In the genomic region with DNA sequence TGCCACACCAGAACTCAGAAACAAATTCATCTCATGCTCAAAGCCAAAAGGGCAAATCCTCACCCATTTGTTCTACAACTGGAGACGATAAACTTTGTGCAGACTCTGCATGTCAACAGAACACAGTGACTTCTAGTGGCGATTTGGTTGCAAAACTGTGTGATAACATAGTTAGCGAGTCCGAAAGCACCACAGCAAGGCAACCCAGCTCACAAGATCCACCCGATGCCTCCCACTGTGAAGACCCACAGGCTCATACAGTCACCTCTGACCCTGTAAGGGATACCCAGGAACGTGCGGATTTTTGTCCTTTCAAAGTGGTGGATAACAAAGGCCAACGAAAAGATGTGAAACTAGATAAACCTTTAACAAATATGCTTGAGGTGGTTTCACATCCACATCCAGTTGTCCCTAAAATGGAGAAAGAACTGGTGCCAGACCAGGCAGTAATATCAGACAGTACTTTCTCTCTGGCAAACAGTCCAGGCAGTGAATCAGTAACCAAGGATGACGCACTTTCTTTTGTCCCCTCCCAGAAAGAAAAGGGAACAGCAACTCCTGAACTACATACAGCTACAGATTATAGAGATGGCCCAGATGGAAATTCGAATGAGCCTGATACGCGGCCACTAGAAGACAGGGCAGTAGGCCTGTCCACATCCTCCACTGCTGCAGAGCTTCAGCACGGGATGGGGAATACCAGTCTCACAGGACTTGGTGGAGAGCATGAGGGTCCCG, we compare ENCODE assay signal across 9 cellular contexts.
DNase-seq lines count a peak whose midpoint lies in the region; ATAC-seq and TF ChIP-seq lines count a peak whose summit lies in the region.
"Had no signal": no experiment of that assay in that cellular context is flagged by ENCODE, and none has a peak within 500 bp of the region (broad histone marks: within the 10 kb centered on the region; RNA-seq: fewer than 3 reads in every experiment).

No MANE protein-coding gene starts in this region.

- H3K27ac ChIP-seq in liver (ENCODE audit: low read depth in 1 of 2, low read length in 2 of 2): peak overlapping the region; percentile 89 to 93
- peak overlapping the region; percentile 98 for H3K27ac ChIP-seq in thymus (ENCODE audit: low read depth)
- H3K27ac ChIP-seq: PC-9 had no signal

- H3K36me3 ChIP-seq in liver (ENCODE audit: control insufficient read depth in 4 of 4, insufficient read depth in 3 of 4, low read depth in 1 of 4, low read length in 3 of 4) (peaks cover 0 to 2% (median 0%) of the 10 kb centered on the region in 4 donors), thymus (ENCODE audit: control insufficient read depth, insufficient read depth) (peaks cover 19% of the 10 kb centered on the region)

- peak overlapping the region; percentile 98 for H3K27ac Mint-ChIP-seq in T-helper 1 cell treated with Interleukin-12 subunit alpha and Interleukin-12 subunit beta and Interleukin-4 antibody, amounts not matched to agents 30 μg/mL and 1 μg/mL, for 36 hours
- H3K27ac Mint-ChIP-seq in activated naive CD8-positive, alpha-beta T cell treated with anti-CD3 and anti-CD28 coated beads, Interleukin-2, amount 50 U/mL, for 24 hours: peak overlapping the region; percentile 86

- no peaks in the 10 kb centered on the region for H3K9me3 Mint-ChIP-seq in T-helper 1 cell treated with Interleukin-12 subunit alpha and Interleukin-12 subunit beta and Interleukin-4 antibody, amounts not matched to agents 30 μg/mL and 1 μg/mL, for 36 hours
- no peaks in the 10 kb centered on the region for H3K9me3 Mint-ChIP-seq in activated naive CD8-positive, alpha-beta T cell treated with anti-CD3 and anti-CD28 coated beads, Interleukin-2, amount 50 U/mL, for 24 hours

- no peaks in the 10 kb centered on the region for H3K9me3 ChIP-seq in liver (ENCODE audit: control insufficient read depth in 4 of 4, low read length in 3 of 4)
- no peaks in the 10 kb centered on the region for H3K9me3 ChIP-seq in thymus (ENCODE audit: control insufficient read depth)

- peak; percentile 30 to 37 for TF ChIP-seq RAD21 in liver (IDR thresholded peaks at IDR 0.05)

- TF ChIP-seq CTCF in liver (IDR thresholded peaks at IDR 0.05; ENCODE audit: low read depth, low read length, missing input control): peak; percentile 18

- H3K4me1 Mint-ChIP-seq in T-helper 1 cell treated with Interleukin-12 subunit alpha and Interleukin-12 subunit beta and Interleukin-4 antibody, amounts not matched to agents 30 μg/mL and 1 μg/mL, for 36 hours (ENCODE audit: low read depth): peaks cover 57% of the 10 kb centered on the region
- peaks cover 64% of the 10 kb centered on the region for H3K4me1 Mint-ChIP-seq in activated naive CD8-positive, alpha-beta T cell treated with anti-CD3 and anti-CD28 coated beads, Interleukin-2, amount 50 U/mL, for 24 hours

- DNase-seq in T-helper 1 cell (no peak), NCI-H1048 (lab: John Stamatoyannopoulos, UW) (no peak), hippocampal formation (lab: John Stamatoyannopoulos, UW) (no peak)
- DNase-seq in activated naive CD8-positive, alpha-beta T cell treated with anti-CD3 and anti-CD28 coated beads, Interleukin-2, amount 50 U/mL, for 24 hours: no peak

- peak overlapping the region; percentile 69 to 89 for H3K9ac ChIP-seq in liver (ENCODE audit: low read depth in 1 of 2, low read length in 2 of 2)

- H3K4me3 ChIP-seq in liver (ENCODE audit: low read depth in 1 of 3, low read length in 3 of 3) (peak overlapping the region; percentile 52 to 78 (median 52)), thymus (ENCODE audit: low read length) (no peak overlapping the region)
- H3K4me3 ChIP-seq: PC-9 had no signal

- 21% methylated on average over 14 of the region's 14 CpGs for WGBS in liver
- WGBS in thymus: 87% methylated on average over 14 of the region's 14 CpGs

- no peak for ATAC-seq in activated naive CD8-positive, alpha-beta T cell treated with anti-CD3 and anti-CD28 coated beads, Interleukin-2, amount 50 U/mL, for 24 hours
- no peak for ATAC-seq in GM19467 (IDR thresholded peaks at IDR 0.05; ENCODE audit: unreplicated experiment)

- no peaks in the 10 kb centered on the region for H3K27me3 ChIP-seq in liver (ENCODE audit: control insufficient read depth in 4 of 4, insufficient read depth in 4 of 4, low read length in 3 of 4)
- no peaks in the 10 kb centered on the region for H3K27me3 ChIP-seq in thymus (ENCODE audit: control insufficient read depth, insufficient read depth)

- H3K4me1 ChIP-seq in liver (ENCODE audit: control insufficient read depth in 4 of 4, insufficient read depth in 4 of 4, low read length in 3 of 4) (peaks cover 1 to 61% (median 32%) of the 10 kb centered on the region in 4 donors), thymus (ENCODE audit: control insufficient read depth, insufficient read depth, low read length) (peaks cover 40% of the 10 kb centered on the region)

- no peaks in the 10 kb centered on the region for H3K27me3 Mint-ChIP-seq in T-helper 1 cell treated with Interleukin-12 subunit alpha and Interleukin-12 subunit beta and Interleukin-4 antibody, amounts not matched to agents 30 μg/mL and 1 μg/mL, for 36 hours (ENCODE audit: low read depth)
- no peaks in the 10 kb centered on the region for H3K27me3 Mint-ChIP-seq in activated naive CD8-positive, alpha-beta T cell treated with anti-CD3 and anti-CD28 coated beads, Interleukin-2, amount 50 U/mL, for 24 hours

- peaks cover 45% of the 10 kb centered on the region for H3K36me3 Mint-ChIP-seq in T-helper 1 cell treated with Interleukin-12 subunit alpha and Interleukin-12 subunit beta and Interleukin-4 antibody, amounts not matched to agents 30 μg/mL and 1 μg/mL, for 36 hours (ENCODE audit: low read depth)
- peaks cover 47% of the 10 kb centered on the region for H3K36me3 Mint-ChIP-seq in activated naive CD8-positive, alpha-beta T cell treated with anti-CD3 and anti-CD28 coated beads, Interleukin-2, amount 50 U/mL, for 24 hours (ENCODE audit: low read depth)

- peak overlapping the region; percentile 80 for H3K4me3 Mint-ChIP-seq in T-helper 1 cell treated with Interleukin-12 subunit alpha and Interleukin-12 subunit beta and Interleukin-4 antibody, amounts not matched to agents 30 μg/mL and 1 μg/mL, for 36 hours
- H3K4me3 Mint-ChIP-seq in activated naive CD8-positive, alpha-beta T cell treated with anti-CD3 and anti-CD28 coated beads, Interleukin-2, amount 50 U/mL, for 24 hours: no peak overlapping the region

TF ChIP-seq in liver, 16 proteins besides CTCF, POLR2A, EP300 and RAD21 (continues in another document):
- TF ChIP-seq HNF4A (conservative IDR thresholded peaks at IDR 0.05) (peak; percentile 51 to 54), SP1 (IDR thresholded peaks at IDR 0.05) (peak; percentile 75), GABPA (IDR thresholded peaks at IDR 0.05 in 1 of 2, conservative IDR thresholded peaks at IDR 0.05 in 1 of 2) (no peak), RXRA (IDR thresholded peaks at IDR 0.05) (peak in 1 of 2 donors; percentile 64), EGR1 (IDR thresholded peaks at IDR 0.05; ENCODE audit: low read depth in 2 of 2) (no peak), FOXA2 (IDR thresholded peaks at IDR 0.05) (no peak), JUND (IDR thresholded peaks at IDR 0.05) (peak; percentile 59 to 75), FOXA1 (IDR thresholded peaks at IDR 0.05) (peak; percentile 34), NR2F2 (IDR thresholded peaks at IDR 0.05) (peak; percentile 17), TAF1 (conservative IDR thresholded peaks at IDR 0.05) (peak; percentile 88), YY1 (IDR thresholded peaks at IDR 0.05) (peak; percentile 84), HNF4G (IDR thresholded peaks at IDR 0.05) (no peak)
- TF ChIP-seq, protein P1, sequence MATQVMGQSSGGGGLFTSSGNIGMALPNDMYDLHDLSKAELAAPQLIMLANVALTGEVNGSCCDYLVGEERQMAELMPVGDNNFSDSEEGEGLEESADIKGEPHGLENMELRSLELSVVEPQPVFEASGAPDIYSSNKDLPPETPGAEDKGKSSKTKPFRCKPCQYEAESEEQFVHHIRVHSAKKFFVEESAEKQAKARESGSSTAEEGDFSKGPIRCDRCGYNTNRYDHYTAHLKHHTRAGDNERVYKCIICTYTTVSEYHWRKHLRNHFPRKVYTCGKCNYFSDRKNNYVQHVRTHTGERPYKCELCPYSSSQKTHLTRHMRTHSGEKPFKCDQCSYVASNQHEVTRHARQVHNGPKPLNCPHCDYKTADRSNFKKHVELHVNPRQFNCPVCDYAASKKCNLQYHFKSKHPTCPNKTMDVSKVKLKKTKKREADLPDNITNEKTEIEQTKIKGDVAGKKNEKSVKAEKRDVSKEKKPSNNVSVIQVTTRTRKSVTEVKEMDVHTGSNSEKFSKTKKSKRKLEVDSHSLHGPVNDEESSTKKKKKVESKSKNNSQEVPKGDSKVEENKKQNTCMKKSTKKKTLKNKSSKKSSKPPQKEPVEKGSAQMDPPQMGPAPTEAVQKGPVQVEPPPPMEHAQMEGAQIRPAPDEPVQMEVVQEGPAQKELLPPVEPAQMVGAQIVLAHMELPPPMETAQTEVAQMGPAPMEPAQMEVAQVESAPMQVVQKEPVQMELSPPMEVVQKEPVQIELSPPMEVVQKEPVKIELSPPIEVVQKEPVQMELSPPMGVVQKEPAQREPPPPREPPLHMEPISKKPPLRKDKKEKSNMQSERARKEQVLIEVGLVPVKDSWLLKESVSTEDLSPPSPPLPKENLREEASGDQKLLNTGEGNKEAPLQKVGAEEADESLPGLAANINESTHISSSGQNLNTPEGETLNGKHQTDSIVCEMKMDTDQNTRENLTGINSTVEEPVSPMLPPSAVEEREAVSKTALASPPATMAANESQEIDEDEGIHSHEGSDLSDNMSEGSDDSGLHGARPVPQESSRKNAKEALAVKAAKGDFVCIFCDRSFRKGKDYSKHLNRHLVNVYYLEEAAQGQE (IDR thresholded peaks at IDR 0.05): peak; percentile 89
- TF ChIP-seq, protein P2, sequence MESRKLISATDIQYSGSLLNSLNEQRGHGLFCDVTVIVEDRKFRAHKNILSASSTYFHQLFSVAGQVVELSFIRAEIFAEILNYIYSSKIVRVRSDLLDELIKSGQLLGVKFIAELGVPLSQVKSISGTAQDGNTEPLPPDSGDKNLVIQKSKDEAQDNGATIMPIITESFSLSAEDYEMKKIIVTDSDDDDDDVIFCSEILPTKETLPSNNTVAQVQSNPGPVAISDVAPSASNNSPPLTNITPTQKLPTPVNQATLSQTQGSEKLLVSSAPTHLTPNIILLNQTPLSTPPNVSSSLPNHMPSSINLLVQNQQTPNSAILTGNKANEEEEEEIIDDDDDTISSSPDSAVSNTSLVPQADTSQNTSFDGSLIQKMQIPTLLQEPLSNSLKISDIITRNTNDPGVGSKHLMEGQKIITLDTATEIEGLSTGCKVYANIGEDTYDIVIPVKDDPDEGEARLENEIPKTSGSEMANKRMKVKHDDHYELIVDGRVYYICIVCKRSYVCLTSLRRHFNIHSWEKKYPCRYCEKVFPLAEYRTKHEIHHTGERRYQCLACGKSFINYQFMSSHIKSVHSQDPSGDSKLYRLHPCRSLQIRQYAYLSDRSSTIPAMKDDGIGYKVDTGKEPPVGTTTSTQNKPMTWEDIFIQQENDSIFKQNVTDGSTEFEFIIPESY (IDR thresholded peaks at IDR 0.05): peak; percentile 15
- TF ChIP-seq, protein P3, sequence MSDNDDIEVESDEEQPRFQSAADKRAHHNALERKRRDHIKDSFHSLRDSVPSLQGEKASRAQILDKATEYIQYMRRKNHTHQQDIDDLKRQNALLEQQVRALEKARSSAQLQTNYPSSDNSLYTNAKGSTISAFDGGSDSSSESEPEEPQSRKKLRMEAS (IDR thresholded peaks at IDR 0.05): peak; percentile 11
